ENCODE assay signal across 11 cellular contexts in genomic region chr3:111326144-111326995, GRCh38.
DNase-seq lines count a peak whose midpoint lies in the region; ATAC-seq, FAIRE-seq and TF ChIP-seq lines count a peak whose summit lies in the region.
"Had no signal": no experiment of that assay in that cellular context is flagged by ENCODE, and none has a peak within 500 bp of the region (broad histone marks: within the 10 kb centered on the region; RNA-seq: fewer than 3 reads in every experiment).

No MANE protein-coding gene starts in this region.

- DNase-seq in activated naive CD4-positive, alpha-beta T cell treated with anti-CD3 and anti-CD28 coated beads, Interleukin-2, amount 50 U/mL, for 72 hours (ENCODE audit: low spot score in 2 of 2), result no peak
- no peak for DNase-seq in activated naive CD4-positive, alpha-beta T cell (lab: John Stamatoyannopoulos, UW)
- DNase-seq in stimulated activated naive CD8-positive, alpha-beta T cell treated with anti-CD3 and anti-CD28 coated beads, Interleukin-15, amount 100 ng/mL, for 72 hours, result peak in 1 of 2 donors; percentile 35
- DNase-seq in NCI-H1048 (lab: John Stamatoyannopoulos, UW) (no peak), pancreas (no peak), islet precursor cell (no peak)
- DNase-seq: BE2C, NCI-H187 had no signal

- no peaks in the 10 kb centered on the region for H3K36me3 ChIP-seq in pancreas
- H3K36me3 ChIP-seq: BE2C had no signal

- no peak for TF ChIP-seq CTCF in pancreas (IDR thresholded peaks at IDR 0.05)

- no peak overlapping the region for H3K4me3 Mint-ChIP-seq in activated naive CD8-positive, alpha-beta T cell
- peak overlapping the region in 1 of 2 donors; percentile 17 for H3K4me3 Mint-ChIP-seq in stimulated activated naive CD8-positive, alpha-beta T cell treated with anti-CD3 and anti-CD28 coated beads, Interleukin-15, amount 100 ng/mL, for 72 hours

- no peaks in the 10 kb centered on the region for H3K9me3 ChIP-seq in pancreas
- H3K9me3 ChIP-seq: BE2C had no signal

- H3K27ac Mint-ChIP-seq in activated naive CD4-positive, alpha-beta T cell treated with anti-CD3 and anti-CD28 coated beads, Interleukin-2, amount 50 U/mL, for 72 hours, result peak overlapping the region in 1 of 2 donors; percentile 7
- H3K27ac Mint-ChIP-seq in activated naive CD8-positive, alpha-beta T cell, result peak overlapping the region; percentile 4
- peak overlapping the region in 1 of 2 donors; percentile 59 for H3K27ac Mint-ChIP-seq in stimulated activated naive CD8-positive, alpha-beta T cell treated with anti-CD3 and anti-CD28 coated beads, Interleukin-15, amount 100 ng/mL, for 72 hours

- H3K27ac ChIP-seq in pancreas, result no peak overlapping the region
- H3K27ac ChIP-seq: RWPE1 had no signal

- FAIRE-seq in pancreas (lab: Jason Lieb, UNC), result no peak

- peak; percentile 29 to 72 for ATAC-seq in activated naive CD4-positive, alpha-beta T cell treated with anti-CD3 and anti-CD28 coated beads, Interleukin-2, amount 50 U/mL, for 72 hours
- ATAC-seq in HG02938 (IDR thresholded peaks at IDR 0.05; ENCODE audit: unreplicated experiment), result peak; percentile 58
- ATAC-seq in stimulated activated naive CD8-positive, alpha-beta T cell treated with anti-CD3 and anti-CD28 coated beads, Interleukin-15, amount 100 ng/mL, for 72 hours, result peak; percentile 81
- no peak for ATAC-seq in pancreas

- H3K36me3 Mint-ChIP-seq in activated naive CD4-positive, alpha-beta T cell treated with anti-CD3 and anti-CD28 coated beads, Interleukin-2, amount 50 U/mL, for 72 hours, result no peaks in the 10 kb centered on the region
- peaks cover 2% of the 10 kb centered on the region for H3K36me3 Mint-ChIP-seq in activated naive CD8-positive, alpha-beta T cell

- intact Hi-C loops in pancreas (cut with DNase I), result no loop called here

- no peaks in the 10 kb centered on the region for H3K27me3 Mint-ChIP-seq in activated naive CD8-positive, alpha-beta T cell
- H3K27me3 Mint-ChIP-seq in stimulated activated naive CD8-positive, alpha-beta T cell treated with anti-CD3 and anti-CD28 coated beads, Interleukin-15, amount 100 ng/mL, for 72 hours, result no peaks in the 10 kb centered on the region

- H3K27me3 ChIP-seq in pancreas, result no peaks in the 10 kb centered on the region
- H3K27me3 ChIP-seq: BE2C had no signal

- 85 to 88% methylated on average over 4 of the region's 4 CpGs for WGBS in pancreas, 2 donors

- H3K9me3 Mint-ChIP-seq in activated naive CD4-positive, alpha-beta T cell treated with anti-CD3 and anti-CD28 coated beads, Interleukin-2, amount 50 U/mL, for 72 hours, result peaks cover 0 to 4% of the 10 kb centered on the region in 2 donors
- H3K9me3 Mint-ChIP-seq in activated naive CD8-positive, alpha-beta T cell (ENCODE audit: low read depth), result no peaks in the 10 kb centered on the region
- H3K9me3 Mint-ChIP-seq in stimulated activated naive CD8-positive, alpha-beta T cell treated with anti-CD3 and anti-CD28 coated beads, Interleukin-15, amount 100 ng/mL, for 72 hours, result no peaks in the 10 kb centered on the region

- peaks cover 0 to 3% (median 0%) of the 10 kb centered on the region in 3 donors for H3K4me1 ChIP-seq in pancreas
- H3K4me1 ChIP-seq: BE2C had no signal

- H3K4me3 ChIP-seq in pancreas, result no peak overlapping the region

- peaks cover 35% of the 10 kb centered on the region for H3K4me1 Mint-ChIP-seq in activated naive CD8-positive, alpha-beta T cell (ENCODE audit: low read depth)
- H3K4me1 Mint-ChIP-seq in stimulated activated naive CD8-positive, alpha-beta T cell treated with anti-CD3 and anti-CD28 coated beads, Interleukin-15, amount 100 ng/mL, for 72 hours, result peaks cover 43% of the 10 kb centered on the region

Comparison
In these comparisons a context has a peak if more than half of its experiments do, and no peak if none do; other contexts are left out.
1. ATAC-seq: peak in activated naive CD4-positive, alpha-beta T cell treated with anti-CD3 and anti-CD28 coated beads, Interleukin-2, amount 50 U/mL, for 72 hours (2 of 2), HG02938 (single experiment) and stimulated activated naive CD8-positive, alpha-beta T cell treated with anti-CD3 and anti-CD28 coated beads, Interleukin-15, amount 100 ng/mL, for 72 hours (single experiment); none in pancreas (0 of 4).